13 cellular contexts compared by ENCODE assay signal in genomic region chr17:58327363-58328194, GRCh38. TPM values are rescaled to one million over a fixed set of nuclear protein-coding genes. Genes with fewer than 3 reads are reported as not detected.
DNase-seq lines count a peak whose midpoint lies in the region; ATAC-seq, FAIRE-seq and TF ChIP-seq lines count a peak whose summit lies in the region.
"Had no signal": no experiment of that assay in that cellular context is flagged by ENCODE, and none has a peak within 500 bp of the region (broad histone marks: within the 10 kb centered on the region; RNA-seq: fewer than 3 reads in every experiment).

No MANE protein-coding gene starts in this region.

- H3K27ac ChIP-seq in BLaER1 treated with 17β-estradiol and CSF1 and Interleukin-3, amounts not matched to agents 10 nM and 100 nM, result peak overlapping the region in 9 of 11 experiments; percentile 94 to 100 (median 99); a peak in 18 of 22 replicates
- no peak overlapping the region for H3K27ac ChIP-seq in lower lobe of right lung

- H3K9me3 Mint-ChIP-seq in activated CD4-positive, alpha-beta T cell treated with anti-CD3 and anti-CD28 coated beads, Interleukin-2, amount 10 ng/mL, durations not matched to agents 7 days and 5 days, result no peaks in the 10 kb centered on the region

- DNase-seq in GM12891 (ENCODE audit: insufficient read length, low spot score), result no peak
- peak; percentile 37 for DNase-seq in activated CD4-positive, alpha-beta T cell treated with anti-CD3 and anti-CD28 coated beads, Interleukin-2, amount 10 ng/mL, durations not matched to agents 7 days and 5 days
- peak; percentile 55 for DNase-seq in lower lobe of right lung
- no peak for DNase-seq in hippocampal formation (lab: John Stamatoyannopoulos, UW)
- DNase-seq in NCI-H2196 treated with DMSO at 0.1 percent for 48 hours (lab: John Stamatoyannopoulos, UW; ENCODE audit: unreplicated experiment), result no peak
- DNase-seq in NCI-H1436 (lab: John Stamatoyannopoulos, UW), result no peak
- DNase-seq: activated gamma-delta T cell treated with Interleukin-2 at 50 U/mL for 16 hours, DMS 273 treated with DMSO at 0.1 percent for 48 hours had no signal

- no peak for ATAC-seq in lower lobe of right lung
- ATAC-seq in HG02798 (IDR thresholded peaks at IDR 0.05; ENCODE audit: poor library complexity, unreplicated experiment), result no peak
- ATAC-seq: sciatic nerve had no signal

- CTCF ChIA-PET in activated CD4-positive, alpha-beta T cell treated with anti-CD3 and anti-CD28 coated beads, Interleukin-2, amount 10 ng/mL, durations not matched to agents 7 days and 5 days (lab: Charles Lee), result interaction anchor here (0.6 to 3.9 kb wide), 6 partner anchors 10 to 90 kb away, joined by 3 to 40 read pairs (median 12); partner anchors contain the start of genes RNF43 and SUPT4H1

- H3K36me3 ChIP-seq in BLaER1 treated with 17β-estradiol and CSF1 and Interleukin-3, amounts not matched to agents 10 nM and 100 nM, result peaks cover 12 to 37% (median 26%) of the 10 kb centered on the region in 11 experiments
- no peaks in the 10 kb centered on the region for H3K36me3 ChIP-seq in lower lobe of right lung

- peaks cover 0 to 11% (median 7%) of the 10 kb centered on the region in 11 experiments; a peak in 10 of 22 replicates for H3K9me3 ChIP-seq in BLaER1 treated with 17β-estradiol and CSF1 and Interleukin-3, amounts not matched to agents 10 nM and 100 nM (replicated peaks in 1 of 11)
- no peaks in the 10 kb centered on the region for H3K9me3 ChIP-seq in lower lobe of right lung

- peaks cover 48 to 95% (median 62%) of the 10 kb centered on the region in 11 experiments for H4K20me1 ChIP-seq in BLaER1 treated with 17β-estradiol and CSF1 and Interleukin-3, amounts not matched to agents 10 nM and 100 nM

- peaks cover 51 to 73% (median 68%) of the 10 kb centered on the region in 10 experiments for H3K4me1 ChIP-seq in BLaER1 treated with 17β-estradiol and CSF1 and Interleukin-3, amounts not matched to agents 10 nM and 100 nM
- H3K4me1 ChIP-seq in lower lobe of right lung, result peaks cover 21% of the 10 kb centered on the region

- H3K27ac Mint-ChIP-seq in activated CD4-positive, alpha-beta T cell treated with anti-CD3 and anti-CD28 coated beads, Interleukin-2, amount 10 ng/mL, durations not matched to agents 7 days and 5 days, result peak overlapping the region; percentile 99

- peaks cover 36% of the 10 kb centered on the region for H3K4me1 Mint-ChIP-seq in activated CD4-positive, alpha-beta T cell treated with anti-CD3 and anti-CD28 coated beads, Interleukin-2, amount 10 ng/mL, durations not matched to agents 7 days and 5 days

- TF ChIP-seq CTCF in lower lobe of right lung (IDR thresholded peaks at IDR 0.05), result no peak

- no peak for FAIRE-seq in GM12891 (lab: Jason Lieb, UNC)
- FAIRE-seq: keratinocyte had no signal

- peaks cover 0 to 23% (median 11%) of the 10 kb centered on the region in 11 experiments; a peak in 10 of 22 replicates for H3K27me3 ChIP-seq in BLaER1 treated with 17β-estradiol and CSF1 and Interleukin-3, amounts not matched to agents 10 nM and 100 nM
- no peaks in the 10 kb centered on the region for H3K27me3 ChIP-seq in lower lobe of right lung (ENCODE audit: low read depth)

- H3K4me2 ChIP-seq in BLaER1 treated with 17β-estradiol and CSF1 and Interleukin-3, amounts not matched to agents 10 nM and 100 nM, result peak overlapping the region; percentile 95 to 100 (median 98)

- TF ChIP-seq POLR2A in GM12891 (IDR thresholded peaks at IDR 0.05; ENCODE audit: low read depth, low read length), result no peak

- H3K27me3 Mint-ChIP-seq in activated CD4-positive, alpha-beta T cell treated with anti-CD3 and anti-CD28 coated beads, Interleukin-2, amount 10 ng/mL, durations not matched to agents 7 days and 5 days, result peaks cover 4% of the 10 kb centered on the region

- peak overlapping the region; percentile 93 for H3K4me3 Mint-ChIP-seq in activated CD4-positive, alpha-beta T cell treated with anti-CD3 and anti-CD28 coated beads, Interleukin-2, amount 10 ng/mL, durations not matched to agents 7 days and 5 days

- intact Hi-C loops in lower lobe of right lung (cut with DNase I), result no loop called here

- peak overlapping the region in 10 of 11 experiments; percentile 23 to 100 (median 98); a peak in 20 of 22 replicates for H3K9ac ChIP-seq in BLaER1 treated with 17β-estradiol and CSF1 and Interleukin-3, amounts not matched to agents 10 nM and 100 nM

- POLR2A ChIA-PET in activated CD4-positive, alpha-beta T cell treated with anti-CD3 and anti-CD28 coated beads, Interleukin-2, amount 10 ng/mL, durations not matched to agents 7 days and 5 days (lab: Charles Lee), result interaction anchor here (0.5 to 4.0 kb wide), 11 partner anchors 11 to 677 kb away, joined by 3 to 171 read pairs (median 9); partner anchors contain the start of genes RNF43 and SUPT4H1

- H3K4me3 ChIP-seq in BLaER1 treated with 17β-estradiol and CSF1 and Interleukin-3, amounts not matched to agents 10 nM and 100 nM, result peak overlapping the region in 8 of 10 experiments; percentile 26 to 99 (median 98); a peak in 16 of 20 replicates
- H3K4me3 ChIP-seq in lower lobe of right lung, result peak overlapping the region; percentile 66

- H3K36me3 Mint-ChIP-seq in activated CD4-positive, alpha-beta T cell treated with anti-CD3 and anti-CD28 coated beads, Interleukin-2, amount 10 ng/mL, durations not matched to agents 7 days and 5 days (ENCODE audit: low read depth), result peaks cover 35% of the 10 kb centered on the region

TF ChIP-seq in GM12891, 5 proteins besides CTCF, POLR2A, EP300 and RAD21:
- TF ChIP-seq PAX5 (IDR thresholded peaks at IDR 0.05; ENCODE audit: insufficient read depth, low read length, severe bottlenecking), result no peak
- TF ChIP-seq TAF1 (IDR thresholded peaks at IDR 0.05; ENCODE audit: low read depth, low read length), result no peak
- peak; percentile 37; the same call in 1 of the 2 replicates for TF ChIP-seq SPI1 (IDR thresholded peaks at IDR 0.05; ENCODE audit: low read depth, low read length)
- TF ChIP-seq POU2F2 (IDR thresholded peaks at IDR 0.05; ENCODE audit: low read depth, low read length), result 0 out of 2 replicates have a peak, but pooled peaks have one; percentile 72
- TF ChIP-seq POLR2AphosphoS5 (IDR thresholded peaks at IDR 0.05; ENCODE audit: low read depth, low read length), result peak; percentile 40

RNA-seq across cellular contexts. Expression of gene TSPOAP1, which starts 1.0 kb away (rescaled TPM):
- 11.0 TPM for polyA plus RNA-seq in GM12891 (2012; ENCODE audit: low read depth, missing spikeins)
- total RNA-seq in activated CD4-positive, alpha-beta T cell treated with anti-CD3 and anti-CD28 coated beads, Interleukin-2, amount 10 ng/mL, durations not matched to agents 7 days and 5 days, result 10 to 100 TPM; 44.1 to 57.5 TPM
- total RNA-seq in lower lobe of right lung, result 20.2 TPM

RNA-seq across cellular contexts. Expression of gene SUPT4H1, which starts 24.4 kb away (rescaled TPM):
- polyA plus RNA-seq in GM12891 (2012; ENCODE audit: low read depth, missing spikeins), result 122 TPM
- 10 to 100 TPM; 66.1 to 69.0 TPM for total RNA-seq in activated CD4-positive, alpha-beta T cell treated with anti-CD3 and anti-CD28 coated beads, Interleukin-2, amount 10 ng/mL, durations not matched to agents 7 days and 5 days
- 82.4 TPM for total RNA-seq in lower lobe of right lung

RNA-seq across cellular contexts. Expression of gene MPO, which starts 46.8 kb away (rescaled TPM):
- polyA plus RNA-seq in GM12891 (2012; ENCODE audit: low read depth, missing spikeins), result 0.15 TPM
- total RNA-seq in activated CD4-positive, alpha-beta T cell treated with anti-CD3 and anti-CD28 coated beads, Interleukin-2, amount 10 ng/mL, durations not matched to agents 7 days and 5 days, result not detected
- total RNA-seq in lower lobe of right lung, result 1.1 TPM
- total RNA-seq: M059J had no signal
- polyA plus RNA-seq: keratinocyte had no signal

Comparison
In these comparisons a context has a peak if more than half of its experiments do, and no peak if none do; other contexts are left out.
1. DNase-seq: peak in activated CD4-positive, alpha-beta T cell treated with anti-CD3 and anti-CD28 coated beads, Interleukin-2, amount 10 ng/mL, durations not matched to agents 7 days and 5 days (single experiment) and lower lobe of right lung (single experiment); none in GM12891 (single experiment), hippocampal formation (0 of 2), NCI-H2196 treated with DMSO at 0.1 percent for 48 hours (single experiment) and NCI-H1436 (single experiment).